ENCODE assay signal across 20 cellular contexts in the genomic region with DNA sequence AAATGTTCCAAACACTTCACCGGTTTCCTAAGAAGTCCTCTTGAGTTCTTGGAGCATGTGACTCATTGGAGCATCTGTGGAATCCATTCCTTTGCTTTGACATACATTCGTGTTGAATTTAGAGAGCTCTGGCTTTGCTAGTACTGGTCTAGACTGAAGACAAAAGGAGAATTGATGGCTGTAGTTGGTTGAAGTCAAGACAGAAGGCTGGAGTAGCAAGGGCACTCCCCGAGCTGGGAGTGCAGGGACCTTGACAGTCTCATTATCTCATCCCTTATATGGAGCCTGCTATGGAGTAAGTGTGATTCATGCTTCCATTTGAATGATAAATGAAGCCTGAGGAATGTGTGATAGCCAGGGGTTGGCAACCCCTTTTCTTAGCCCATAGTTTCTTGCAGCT.
DNase-seq lines count a peak whose midpoint lies in the region; ATAC-seq and TF ChIP-seq lines count a peak whose summit lies in the region.
"Had no signal": no experiment of that assay in that cellular context is flagged by ENCODE, and none has a peak within 500 bp of the region (broad histone marks: within the 10 kb centered on the region; RNA-seq: fewer than 3 reads in every experiment).

No MANE protein-coding gene starts in this region.

- peak; percentile 24 for DNase-seq in DMS79 (lab: John Stamatoyannopoulos, UW)
- DNase-seq in endodermal cell = no peak
- DNase-seq in AG20443 (ENCODE audit: low spot score) = no peak
- no peak for DNase-seq in activated T-cell treated with anti-CD3 and anti-CD28 coated beads, Interleukin-2, amount 50 U/mL, for 4 hours
- DNase-seq: activated gamma-delta T cell treated with Interleukin-2 at 50 U/mL for 16 hours; BE2C; body of pancreas; esophagus squamous epithelium; GOT3; IMR-90; NCI-H1048; right lobe of liver; stimulated activated CD4-positive, alpha-beta T cell treated with anti-CD3 and anti-CD28 coated beads, Interleukin-2, amount 100 ng/mL, for 48 hours; stimulated activated CD8-positive, alpha-beta memory T cell treated with anti-CD3 and anti-CD28 coated beads, Interleukin-4, amount 100 ng/mL, for 48 hours; WERI-Rb-1 had no signal

- WGBS in HUES64 = 23% methylated on average over 2 of the region's 3 CpGs
- 34 to 39% methylated on average over 2 to 3 of the region's 3 CpGs for WGBS in endodermal cell (ENCODE audit: insufficient coverage in 1 of 2, insufficient read length in 1 of 2), 2 experiments
- WGBS in mesodermal cell (ENCODE audit: insufficient coverage in 2 of 2), 2 experiments = 17 to 20% methylated on average over 2 to 3 of the region's 3 CpGs

- H3K36me3 ChIP-seq in HUES64 (ENCODE audit: insufficient read depth, low read length) (no peaks in the 10 kb centered on the region), endodermal cell (ENCODE audit: control insufficient read depth, insufficient read depth, low read length) (no peaks in the 10 kb centered on the region), mesodermal cell (ENCODE audit: control insufficient read depth, insufficient read depth, low read length) (no peaks in the 10 kb centered on the region)
- H3K36me3 ChIP-seq: BE2C, esophagus squamous epithelium, right lobe of liver, WERI-Rb-1 had no signal

- H3K27me3 Mint-ChIP-seq in endodermal cell (ENCODE audit: insufficient read depth) = no peaks in the 10 kb centered on the region
- no peaks in the 10 kb centered on the region for H3K27me3 Mint-ChIP-seq in activated T-cell treated with anti-CD3 and anti-CD28 coated beads, Interleukin-2, amount 50 U/mL, for 4 hours (ENCODE audit: low read depth)
- H3K27me3 Mint-ChIP-seq: dendritic cell treated with granulocyte-macrophage colony-stimulating factor and Interleukin-4, amounts not matched to agents 40 ng/mL and 50 ng/mL, for 4 days had no signal

- H3K9ac ChIP-seq in HUES64 (ENCODE audit: low read depth, low read length) = peak overlapping the region; percentile 48; the same call in 1 of the 2 replicates
- H3K9ac ChIP-seq in endodermal cell (ENCODE audit: extremely low read depth, low read length, poor library complexity, severe bottlenecking) = no peak overlapping the region

- ATAC-seq in GM18498 (IDR thresholded peaks at IDR 0.05; ENCODE audit: unreplicated experiment) (no peak), GM21786 (IDR thresholded peaks at IDR 0.05; ENCODE audit: unreplicated experiment) (no peak)
- ATAC-seq in activated T-cell treated with anti-CD3 and anti-CD28 coated beads, Interleukin-2, amount 50 U/mL, for 4 hours = no peak
- ATAC-seq: body of pancreas, right lobe of liver had no signal

- H3K4me3 ChIP-seq in HUES64 (ENCODE audit: low read length) (no peak overlapping the region), endodermal cell (ENCODE audit: low read length) (no peak overlapping the region), mesodermal cell (ENCODE audit: extremely low read depth, insufficient read depth, low read length, poor library complexity, severe bottlenecking) (no peak overlapping the region)
- H3K4me3 ChIP-seq: body of pancreas, esophagus squamous epithelium, right lobe of liver had no signal

- H3K9me3 Mint-ChIP-seq in endodermal cell = peaks cover 27% of the 10 kb centered on the region
- H3K9me3 Mint-ChIP-seq in activated T-cell treated with anti-CD3 and anti-CD28 coated beads, Interleukin-2, amount 50 U/mL, for 4 hours = peaks cover 14% of the 10 kb centered on the region

- H3K27ac ChIP-seq in HUES64 (ENCODE audit: low read depth, low read length) = peak overlapping the region; percentile 85
- peak overlapping the region; percentile 81 for H3K27ac ChIP-seq in endodermal cell (ENCODE audit: low read depth, low read length)
- H3K27ac ChIP-seq in mesodermal cell (ENCODE audit: low read depth, low read length, severe bottlenecking) = peak overlapping the region; percentile 93
- H3K27ac ChIP-seq: body of pancreas, esophagus squamous epithelium, right lobe of liver, WERI-Rb-1 had no signal

- H3K4me1 Mint-ChIP-seq in endodermal cell = no peaks in the 10 kb centered on the region
- no peaks in the 10 kb centered on the region for H3K4me1 Mint-ChIP-seq in activated T-cell treated with anti-CD3 and anti-CD28 coated beads, Interleukin-2, amount 50 U/mL, for 4 hours (ENCODE audit: low read depth)

- no peak overlapping the region for H3K4me3 Mint-ChIP-seq in endodermal cell
- no peak overlapping the region for H3K4me3 Mint-ChIP-seq in activated T-cell treated with anti-CD3 and anti-CD28 coated beads, Interleukin-2, amount 50 U/mL, for 4 hours
- H3K4me3 Mint-ChIP-seq: dendritic cell treated with granulocyte-macrophage colony-stimulating factor and Interleukin-4, amounts not matched to agents 40 ng/mL and 50 ng/mL, for 4 days had no signal

- H3K27ac Mint-ChIP-seq in endodermal cell = no peak overlapping the region
- H3K27ac Mint-ChIP-seq: dendritic cell treated with granulocyte-macrophage colony-stimulating factor and Interleukin-4, amounts not matched to agents 40 ng/mL and 50 ng/mL, for 4 days had no signal

- no peaks in the 10 kb centered on the region for H3K27me3 ChIP-seq in HUES64 (ENCODE audit: insufficient read depth, low read length)
- no peaks in the 10 kb centered on the region for H3K27me3 ChIP-seq in endodermal cell (ENCODE audit: control insufficient read depth, insufficient read depth, low read length, poor library complexity, severe bottlenecking)
- H3K27me3 ChIP-seq: BE2C, body of pancreas, esophagus squamous epithelium, right lobe of liver had no signal

- peaks cover 21% of the 10 kb centered on the region for H3K4me1 ChIP-seq in HUES64 (ENCODE audit: insufficient read depth, low read length)
- no peaks in the 10 kb centered on the region for H3K4me1 ChIP-seq in endodermal cell (ENCODE audit: control insufficient read depth, insufficient read depth, low read length)
- H3K4me1 ChIP-seq in mesodermal cell (ENCODE audit: control insufficient read depth, insufficient read depth, low read length, poor library complexity, severe bottlenecking) = peaks cover 17% of the 10 kb centered on the region
- H3K4me1 ChIP-seq: BE2C, body of pancreas, right lobe of liver had no signal

- H3K9me3 ChIP-seq in HUES64 (ENCODE audit: insufficient read depth, low read depth, low read length) (peaks cover 6% of the 10 kb centered on the region; the same call in 1 of the 2 replicates), endodermal cell (ENCODE audit: control insufficient read depth, low read length) (peaks cover 24% of the 10 kb centered on the region), mesodermal cell (ENCODE audit: control insufficient read depth, low read length) (peaks cover 19% of the 10 kb centered on the region)
- H3K9me3 ChIP-seq: BE2C, body of pancreas, esophagus squamous epithelium, right lobe of liver had no signal

- H3K36me3 Mint-ChIP-seq in endodermal cell (ENCODE audit: low read depth) = peaks cover 3% of the 10 kb centered on the region
- H3K36me3 Mint-ChIP-seq in activated T-cell treated with anti-CD3 and anti-CD28 coated beads, Interleukin-2, amount 50 U/mL, for 4 hours (ENCODE audit: insufficient read depth) = no peaks in the 10 kb centered on the region

- no peak for TF ChIP-seq CTCF in endodermal cell (conservative IDR thresholded peaks at IDR 0.05)
